10 cellular contexts compared by ENCODE assay signal in the genomic region with DNA sequence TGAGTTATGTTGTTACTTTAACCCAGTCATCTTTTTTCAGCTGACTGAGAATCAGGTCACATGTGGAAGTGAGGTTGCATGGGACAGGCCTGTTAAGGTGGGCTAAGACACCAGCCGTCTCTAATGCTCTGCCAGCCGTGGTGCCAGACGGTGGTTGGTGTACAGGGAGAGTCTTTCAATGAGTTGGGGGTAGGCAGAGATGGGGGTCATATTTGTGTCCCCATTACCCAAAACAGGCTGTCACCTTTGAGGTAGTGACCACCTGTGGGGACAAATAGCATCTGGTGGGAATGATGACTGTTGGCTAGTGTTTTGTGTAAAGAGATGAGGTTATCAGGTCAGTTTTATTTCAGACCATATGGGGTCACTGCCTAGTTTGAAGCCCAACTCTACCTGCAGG. TPM values are rescaled to one million over a fixed set of nuclear protein-coding genes. Genes with fewer than 3 reads are reported as not detected.
DNase-seq lines count a peak whose midpoint lies in the region; ATAC-seq and TF ChIP-seq lines count a peak whose summit lies in the region.
"Had no signal": no experiment of that assay in that cellular context is flagged by ENCODE, and none has a peak within 500 bp of the region (broad histone marks: within the 10 kb centered on the region; RNA-seq: fewer than 3 reads in every experiment).

No MANE protein-coding gene starts in this region.

- ATAC-seq in central memory CD8-positive, alpha-beta T cell (replicated peaks; ENCODE audit: extremely low read depth, poor library complexity, severe bottlenecking): no peak
- no peak for ATAC-seq in GM19328 (IDR thresholded peaks at IDR 0.05; ENCODE audit: unreplicated experiment)

- TF ChIP-seq CTCF in Caco-2 (IDR thresholded peaks at IDR 0.05; ENCODE audit: insufficient read depth in 1 of 2, low read depth in 1 of 2, low read length in 1 of 2, severe bottlenecking in 1 of 2, unreplicated experiment in 1 of 2) (no peak), neural crest cell (conservative IDR thresholded peaks at IDR 0.05) (no peak)

- H3K4me1 Mint-ChIP-seq in Caco-2 (ENCODE audit: low read depth, unreplicated experiment) (peaks cover 15% of the 10 kb centered on the region), neural crest cell (peaks cover 47% of the 10 kb centered on the region)
- peaks cover 35% of the 10 kb centered on the region for H3K4me1 Mint-ChIP-seq in central memory CD8-positive, alpha-beta T cell

- CTCF ChIA-PET in Caco-2 (lab: Charles Lee): no interaction called here

- H3K4me3 ChIP-seq in Caco-2 (ENCODE audit: low read depth, low read length): no peak overlapping the region; the same call in 1 of the 2 replicates
- peak overlapping the region; percentile 99 for H3K4me3 ChIP-seq in MG63

- no TSS peak for BruUV-seq in Caco-2 (replicated peaks; lab: Mats Ljungman, UMichigan)

- H3K36me3 Mint-ChIP-seq in Caco-2 (ENCODE audit: insufficient read depth, unreplicated experiment): peaks cover 77% of the 10 kb centered on the region
- H3K36me3 Mint-ChIP-seq in central memory CD8-positive, alpha-beta T cell (ENCODE audit: insufficient read depth): peaks cover 49% of the 10 kb centered on the region
- peaks cover 29% of the 10 kb centered on the region for H3K36me3 Mint-ChIP-seq in neural crest cell (ENCODE audit: low read depth)

- H3K9me3 ChIP-seq in Caco-2 (no peaks in the 10 kb centered on the region), MG63 (no peaks in the 10 kb centered on the region; the same call in 1 of the 2 replicates)
- H3K9me3 ChIP-seq: tibial artery had no signal

- H3K36me3 ChIP-seq in Caco-2 (ENCODE audit: control insufficient read depth, insufficient read depth, low read length): peaks cover 9% of the 10 kb centered on the region; the same call in 1 of the 2 replicates
- peaks cover 65% of the 10 kb centered on the region for H3K36me3 ChIP-seq in MG63

- intact Hi-C loops in Caco-2 (cut with micrococcal nuclease; ENCODE audit: unreplicated experiment): no loop called here

- H3K27ac Mint-ChIP-seq in Caco-2 (ENCODE audit: unreplicated experiment): peak overlapping the region; percentile 40
- peak overlapping the region; percentile 68 for H3K27ac Mint-ChIP-seq in central memory CD8-positive, alpha-beta T cell (ENCODE audit: low read depth)
- peak overlapping the region; percentile 52 for H3K27ac Mint-ChIP-seq in neural crest cell (ENCODE audit: unreplicated experiment)

- peaks cover 13% of the 10 kb centered on the region for H3K27me3 Mint-ChIP-seq in Caco-2 (ENCODE audit: insufficient read depth, unreplicated experiment)
- H3K27me3 Mint-ChIP-seq in central memory CD8-positive, alpha-beta T cell: peaks cover 27% of the 10 kb centered on the region
- peaks cover 15% of the 10 kb centered on the region for H3K27me3 Mint-ChIP-seq in neural crest cell (ENCODE audit: low read depth)

- POLR2A ChIA-PET in Caco-2 (lab: Charles Lee): no interaction called here

- H3K4me3 Mint-ChIP-seq in Caco-2 (ENCODE audit: unreplicated experiment): peak overlapping the region; percentile 100
- peak overlapping the region; percentile 97 for H3K4me3 Mint-ChIP-seq in central memory CD8-positive, alpha-beta T cell
- H3K4me3 Mint-ChIP-seq in neural crest cell: peak overlapping the region; percentile 100

- peaks cover 16% of the 10 kb centered on the region for H3K4me1 ChIP-seq in Caco-2

- peaks cover 1% of the 10 kb centered on the region; the same call in 1 of the 2 replicates for H3K27me3 ChIP-seq in Caco-2 (replicated peaks; ENCODE audit: control insufficient read depth, insufficient read depth, low read length)
- H3K27me3 ChIP-seq in MG63: peaks cover 26% of the 10 kb centered on the region

- DNase-seq in Caco-2 (no peak), MG63 (no peak), neural crest cell (ENCODE audit: low read depth, low spot score) (no peak), NCI-H1417 (lab: John Stamatoyannopoulos, UW) (no peak), NCI-H146 (lab: John Stamatoyannopoulos, UW) (no peak), nucleus accumbens (lab: John Stamatoyannopoulos, UW) (no peak)
- DNase-seq in central memory CD8-positive, alpha-beta T cell (ENCODE audit: low spot score in 2 of 2): no peak
- DNase-seq: NCI-H2081, tibial artery had no signal

- H3K9me3 Mint-ChIP-seq in Caco-2 (ENCODE audit: unreplicated experiment) (no peaks in the 10 kb centered on the region), neural crest cell (no peaks in the 10 kb centered on the region)
- H3K9me3 Mint-ChIP-seq in central memory CD8-positive, alpha-beta T cell: no peaks in the 10 kb centered on the region

RNA-seq across cellular contexts. Expression of a gene that starts 1.8 kb away (rescaled TPM):
- total RNA-seq in Caco-2 (2022): 1,319 and 1,408 TPM in 2 replicates
- total RNA-seq in MG63 (2014; rRNA removed; shearing (Covaris generic); ENCODE audit: low replicate concordance): 1,119 and 3,764 TPM in 2 replicates
- 967 and 1,042 TPM in 2 replicates for total RNA-seq in neural crest cell

RNA-seq across cellular contexts. Expression of a gene that starts 8.1 kb away (rescaled TPM):
- total RNA-seq in Caco-2 (2022): 4.6 and 5.4 TPM in 2 replicates
- 1.8 and 1.9 TPM in 2 replicates for total RNA-seq in MG63 (2014; rRNA removed; shearing (Covaris generic); ENCODE audit: low replicate concordance)
- 2.4 and 3.0 TPM in 2 replicates for total RNA-seq in neural crest cell
